Comparison of ENCODE assay signal across 15 cellular contexts in genomic region chr2:85312404-85312803, GRCh38. TPM values are rescaled to one million over a fixed set of nuclear protein-coding genes. Genes with fewer than 3 reads are reported as not detected.
DNase-seq lines count a peak whose midpoint lies in the region; ATAC-seq, FAIRE-seq and TF ChIP-seq lines count a peak whose summit lies in the region.
"Had no signal": no experiment of that assay in that cellular context is flagged by ENCODE, and none has a peak within 500 bp of the region (broad histone marks: within the 10 kb centered on the region; RNA-seq: fewer than 3 reads in every experiment).

No MANE protein-coding gene starts in this region.

- H3K18ac ChIP-seq in IMR-90 (ENCODE audit: low read depth, low read length): no peak overlapping the region

- no peaks in the 10 kb centered on the region for H3K27me3 ChIP-seq in IMR-90 (ENCODE audit: control insufficient read depth, insufficient read depth, low read length)
- no peaks in the 10 kb centered on the region for H3K27me3 ChIP-seq in keratinocyte (ENCODE audit: control insufficient read depth, extremely low read depth, insufficient read depth, low read length)
- H3K27me3 ChIP-seq: hepatocyte, thyroid gland had no signal

- peak overlapping the region; percentile 82 for H2BK5ac ChIP-seq in IMR-90 (ENCODE audit: low read depth, low read length, poor library complexity, severe bottlenecking)

- peaks cover 33% of the 10 kb centered on the region for H3K36me3 ChIP-seq in IMR-90 (ENCODE audit: control insufficient read depth, insufficient read depth, low read length)
- H3K36me3 ChIP-seq in keratinocyte (ENCODE audit: control insufficient read depth in 2 of 2, extremely low read depth in 1 of 2, insufficient read depth in 2 of 2, low read length in 2 of 2): peaks cover 6 to 15% of the 10 kb centered on the region in 2 experiments

- no peak overlapping the region for H2AK5ac ChIP-seq in IMR-90 (ENCODE audit: low read depth, low read length)

- no peak overlapping the region for H3K23ac ChIP-seq in IMR-90 (ENCODE audit: low read depth, low read length)

- H3K14ac ChIP-seq in IMR-90 (replicated peaks; ENCODE audit: low read depth, low read length): no peak overlapping the region

- dilution Hi-C loops in IMR-90 (cut with HindIII; ENCODE audit: low sequenced_read_pairs, unreplicated experiment) (no loop called here), keratinocyte (cut with MboI; ENCODE audit: extremely low pct_ligation_motif_present, low sequenced_read_pairs) (loop anchor here (10.0 kb wide), 1 partner anchor 52 kb away; no protein-coding TSS in a partner anchor)

- no peak overlapping the region for H3K27ac ChIP-seq in IMR-90 (ENCODE audit: insufficient read depth, low read length)
- H3K27ac ChIP-seq in keratinocyte (ENCODE audit: control insufficient read depth, insufficient read depth, low read length): peak overlapping the region; percentile 83
- H3K27ac ChIP-seq: hepatocyte, psoas muscle, thyroid gland had no signal

- no peak overlapping the region for H2BK20ac ChIP-seq in IMR-90 (ENCODE audit: low read depth, low read length)

- no peak overlapping the region for H3K56ac ChIP-seq in IMR-90 (ENCODE audit: extremely low read depth, insufficient read depth, low read length)

- no peak for TF ChIP-seq CTCF in AG09309 (IDR thresholded peaks at IDR 0.05; ENCODE audit: control insufficient read depth, insufficient read depth, low read depth, low read length, missing control alignments)
- TF ChIP-seq CTCF in IMR-90 (conservative IDR thresholded peaks at IDR 0.05; ENCODE audit: low read depth, low read length): no peak
- no peak for TF ChIP-seq CTCF in keratinocyte (optimal IDR thresholded peaks at IDR 0.05 in 1 of 3, IDR thresholded peaks at IDR 0.05 in 1 of 3, conservative IDR thresholded peaks at IDR 0.05 in 1 of 3; ENCODE audit: extremely low read depth in 1 of 3, insufficient read depth in 2 of 3, low read length in 3 of 3)

- no peak overlapping the region for H2BK15ac ChIP-seq in IMR-90 (ENCODE audit: low read depth, low read length)

- H3K79me2 ChIP-seq in keratinocyte (ENCODE audit: control insufficient read depth, insufficient read depth, low read length): no peaks in the 10 kb centered on the region
- H3K79me2 ChIP-seq: hepatocyte had no signal

- intact Hi-C loops in IMR-90 (cut with micrococcal nuclease): no loop called here

- no peak overlapping the region for H3K4me3 ChIP-seq in AG09309 (ENCODE audit: control insufficient read depth, low read depth, low read length)
- no peak overlapping the region for H3K4me3 ChIP-seq in IMR-90 (ENCODE audit: insufficient read depth, low read depth, low read length)
- no peak overlapping the region for H3K4me3 ChIP-seq in keratinocyte (ENCODE audit: control insufficient read depth in 2 of 3, extremely low read depth in 1 of 3, insufficient read depth in 2 of 3, low read depth in 1 of 3, low read length in 3 of 3)
- H3K4me3 ChIP-seq: hepatocyte, psoas muscle, thyroid gland had no signal

- in situ Hi-C loops in IMR-90 (cut with MboI; ENCODE audit: low sequenced_read_pairs): no loop called here

- no peak for TF ChIP-seq POLR2A in IMR-90 (IDR thresholded peaks at IDR 0.05; ENCODE audit: low read depth, low read length)

- H3K9me3 ChIP-seq in IMR-90 (ENCODE audit: control insufficient read depth, insufficient read depth, low read length) (no peaks in the 10 kb centered on the region), keratinocyte (ENCODE audit: control insufficient read depth, low read depth, low read length) (no peaks in the 10 kb centered on the region)
- H3K9me3 ChIP-seq: psoas muscle, thyroid gland had no signal

- H4K91ac ChIP-seq in IMR-90 (ENCODE audit: insufficient read depth, low read depth, low read length): no peak overlapping the region

- DNase-seq in AG09309 (ENCODE audit: low read depth): peak; percentile 71
- DNase-seq in IMR-90: peak; percentile 93
- DNase-seq in astrocyte of the hippocampus (ENCODE audit: low read depth, low spot score): peak; percentile 57
- DNase-seq in keratinocyte (ENCODE audit: low read depth, low spot score): no peak
- no peak for DNase-seq in MV-4-11 (lab: John Stamatoyannopoulos, UW)
- no peak for DNase-seq in NCI-H187 treated with DMSO at 0.1 percent for 48 hours (lab: John Stamatoyannopoulos, UW)
- DNase-seq in COLO668 (lab: John Stamatoyannopoulos, UW; ENCODE audit: unreplicated experiment): no peak
- DNase-seq: activated CD4-positive, CD25-positive, alpha-beta regulatory T cell; CD8-positive, alpha-beta T cell; NCI-H1092; NCI-H345; psoas muscle; thyroid gland had no signal

- no peak overlapping the region for H4K8ac ChIP-seq in IMR-90 (ENCODE audit: low read depth in 2 of 2, low read length in 2 of 2)

- no TSS peak for BruUV-seq in IMR-90 (replicated peaks; lab: Mats Ljungman, UMichigan)

- no peak for TF ChIP-seq RAD21 in IMR-90 (IDR thresholded peaks at IDR 0.05; ENCODE audit: low read length)

- H3K4ac ChIP-seq in IMR-90 (ENCODE audit: low read depth, low read length): no peak overlapping the region

- peaks cover 13 to 59% of the 10 kb centered on the region in 2 experiments; a peak in 3 of 4 replicates for H3K79me1 ChIP-seq in IMR-90 (ENCODE audit: low read depth in 1 of 2, low read length in 2 of 2)

- no peak overlapping the region for H3K4me2 ChIP-seq in IMR-90 (ENCODE audit: low read depth, low read length)
- H3K4me2 ChIP-seq in keratinocyte (ENCODE audit: control insufficient read depth, extremely low read depth, insufficient read depth, low read depth, low read length): peak overlapping the region; percentile 22
- H3K4me2 ChIP-seq: hepatocyte had no signal

- H3K4me1 ChIP-seq in IMR-90 (ENCODE audit: control insufficient read depth, insufficient read depth, low read length) (peaks cover 25% of the 10 kb centered on the region), keratinocyte (ENCODE audit: control insufficient read depth, extremely low read depth, insufficient read depth, low read length) (peaks cover 12% of the 10 kb centered on the region)
- H3K4me1 ChIP-seq: psoas muscle had no signal

- H4K20me1 ChIP-seq in IMR-90 (ENCODE audit: insufficient read depth, low read length) (peaks cover 21% of the 10 kb centered on the region; the same call in 1 of the 2 replicates), keratinocyte (ENCODE audit: control insufficient read depth, extremely low read depth, insufficient read depth, low read length) (no peaks in the 10 kb centered on the region)

- ATAC-seq in IMR-90 (ENCODE audit: low read depth): peak; percentile 52
- no peak for ATAC-seq in HG03097 (IDR thresholded peaks at IDR 0.05; ENCODE audit: low FRiP score, unreplicated experiment)
- ATAC-seq: CD8-positive, alpha-beta T cell; psoas muscle had no signal

- peaks cover 31% of the 10 kb centered on the region for H3K9me1 ChIP-seq in IMR-90 (ENCODE audit: insufficient read depth, low read length)
- no peaks in the 10 kb centered on the region for H3K9me1 ChIP-seq in keratinocyte (ENCODE audit: control insufficient read depth, extremely low read depth, insufficient read depth, low read length)

- WGBS in IMR-90 (ENCODE audit: extremely low coverage in 2 of 2, insufficient read length in 1 of 2), 2 experiments: 87% methylated on average over 4 of the region's 7 CpGs; no CpG with 5 or more reads in 1 of the 2 experiments

- H2AFZ ChIP-seq in IMR-90 (replicated peaks; ENCODE audit: low read length, poor library complexity): no peak overlapping the region
- H2AFZ ChIP-seq in keratinocyte (ENCODE audit: control insufficient read depth, low read length): no peak overlapping the region
- H2AFZ ChIP-seq: hepatocyte had no signal

- POLR2A ChIA-PET in IMR-90 (lab: Charles Lee; ENCODE audit: unreplicated experiment): interaction anchor here (0.6 kb wide), 2 partner anchors 26 to 240 kb away, joined by 3 to 4 read pairs; no protein-coding TSS in a partner anchor

- no peak overlapping the region for H3K9ac ChIP-seq in IMR-90 (ENCODE audit: low read depth, low read length)
- H3K9ac ChIP-seq in keratinocyte (ENCODE audit: control insufficient read depth, extremely low read depth, insufficient read depth, low read length): peak overlapping the region; percentile 49

- FAIRE-seq in keratinocyte (lab: Jason Lieb, UNC): no peak

- H2BK120ac ChIP-seq in IMR-90 (ENCODE audit: low read depth, low read length): no peak overlapping the region

- H4K5ac ChIP-seq in IMR-90 (ENCODE audit: low read depth, low read length): no peak overlapping the region

- CTCF ChIA-PET in IMR-90 (lab: Yijun Ruan, JAX): interaction anchor here (0.6 to 0.9 kb wide), 2 partner anchors 12 to 90 kb away, joined by 3 to 5 read pairs; no protein-coding TSS in a partner anchor

- no peak overlapping the region for H2AK9ac ChIP-seq in IMR-90 (replicated peaks; ENCODE audit: low read depth, low read length, poor library complexity)

RNA-seq across cellular contexts. Expression of gene TGOLN2, which starts 15.4 kb away (rescaled TPM):
- 57.7 and 61.7 TPM in 2 replicates for total RNA-seq in IMR-90 (2012; rRNA removed)
- polyA plus RNA-seq in IMR-90 (2012; rRNA removed) (92.3 and 94.2 TPM in 2 replicates), keratinocyte (35.4 to 46.9 TPM (median 43.3 TPM) in 3 replicates)
- polyA plus RNA-seq in IMR-90 (2012; cell fraction: cytosol; rRNA removed): 65.8 and 82.6 TPM in 2 replicates
- 27.8 and 83.8 TPM in 2 replicates for polyA plus RNA-seq in IMR-90 (2012; cell fraction: nucleus; rRNA removed; ENCODE audit: low replicate concordance)
- polyA plus RNA-seq in keratinocyte (2011; ENCODE audit: low read depth): 9.8 TPM
- polyA plus RNA-seq in keratinocyte (2011; cell fraction: cytosol; rRNA removed): 16.9 and 22.4 TPM in 2 replicates
- 87.5 and 99.4 TPM in 2 replicates for polyA plus RNA-seq in keratinocyte (2011; cell fraction: nucleus; rRNA removed)
- 16.7 and 36.0 TPM in 2 replicates for polyA plus RNA-seq in keratinocyte (2012; ENCODE audit: low replicate concordance)
- 28.3 to 43.4 TPM (median 33.0 TPM) in 3 replicates for polyA minus RNA-seq in keratinocyte
- 33.8 TPM for polyA minus RNA-seq in keratinocyte (2011; cell fraction: cytosol; rRNA and poly(A)+ RNA removed)
- polyA minus RNA-seq in keratinocyte (2011; cell fraction: nucleus; rRNA and poly(A)+ RNA removed): 47.8 and 76.7 TPM in 2 replicates

RNA-seq across cellular contexts. Expression of gene RETSAT, which starts 41.9 kb away (rescaled TPM):
- 25.0 and 32.3 TPM in 2 replicates for total RNA-seq in IMR-90 (2012; rRNA removed)
- polyA plus RNA-seq in IMR-90 (2012; rRNA removed) (22.8 and 25.6 TPM in 2 replicates), keratinocyte (74.0 to 98.8 TPM (median 74.8 TPM) in 3 replicates)
- 12.7 and 18.2 TPM in 2 replicates for polyA plus RNA-seq in IMR-90 (2012; cell fraction: cytosol; rRNA removed)
- 30.4 and 42.7 TPM in 2 replicates for polyA plus RNA-seq in IMR-90 (2012; cell fraction: nucleus; rRNA removed; ENCODE audit: low replicate concordance)
- polyA plus RNA-seq in keratinocyte (2011; ENCODE audit: low read depth): 20.0 TPM
- polyA plus RNA-seq in keratinocyte (2011; cell fraction: cytosol; rRNA removed): 42.6 and 47.0 TPM in 2 replicates
- polyA plus RNA-seq in keratinocyte (2011; cell fraction: nucleus; rRNA removed): 199 and 213 TPM in 2 replicates
- 65.0 and 67.0 TPM in 2 replicates for polyA plus RNA-seq in keratinocyte (2012; ENCODE audit: low replicate concordance)
- 83.1 to 180 TPM (median 126 TPM) in 3 replicates for polyA minus RNA-seq in keratinocyte
- 61.2 TPM for polyA minus RNA-seq in keratinocyte (2011; cell fraction: cytosol; rRNA and poly(A)+ RNA removed)
- polyA minus RNA-seq in keratinocyte (2011; cell fraction: nucleus; rRNA and poly(A)+ RNA removed): 145 and 178 TPM in 2 replicates

RNA-seq across cellular contexts. Expression of gene ELMOD3, which starts 42.2 kb away (rescaled TPM):
- total RNA-seq in IMR-90 (2012; rRNA removed): 10.8 and 13.1 TPM in 2 replicates
- polyA plus RNA-seq in IMR-90 (2012; rRNA removed) (19.2 and 20.7 TPM in 2 replicates), keratinocyte (17.8 to 31.0 TPM (median 20.1 TPM) in 3 replicates)
- polyA plus RNA-seq in IMR-90 (2012; cell fraction: cytosol; rRNA removed): 6.6 and 7.8 TPM in 2 replicates
- 72.0 and 88.6 TPM in 2 replicates for polyA plus RNA-seq in IMR-90 (2012; cell fraction: nucleus; rRNA removed; ENCODE audit: low replicate concordance)
- 6.4 TPM for polyA plus RNA-seq in keratinocyte (2011; ENCODE audit: low read depth)
- 18.2 TPM in 2 replicates for polyA plus RNA-seq in keratinocyte (2011; cell fraction: cytosol; rRNA removed)
- polyA plus RNA-seq in keratinocyte (2011; cell fraction: nucleus; rRNA removed): 55.2 and 66.3 TPM in 2 replicates
- polyA plus RNA-seq in keratinocyte (2012; ENCODE audit: low replicate concordance): 10.7 and 13.9 TPM in 2 replicates
- 15.8 to 28.0 TPM (median 23.0 TPM) in 3 replicates for polyA minus RNA-seq in keratinocyte
- polyA minus RNA-seq in keratinocyte (2011; cell fraction: cytosol; rRNA and poly(A)+ RNA removed): 9.8 TPM
- 11.7 and 20.0 TPM in 2 replicates for polyA minus RNA-seq in keratinocyte (2011; cell fraction: nucleus; rRNA and poly(A)+ RNA removed)

Comparison
In these comparisons a context has a peak if more than half of its experiments do, and no peak if none do; other contexts are left out.
1. DNase-seq: peak in AG09309 (single experiment), IMR-90 (single experiment) and astrocyte of the hippocampus (single experiment); none in keratinocyte (single experiment), MV-4-11 (single experiment), NCI-H187 treated with DMSO at 0.1 percent for 48 hours (single experiment) and COLO668 (single experiment).